In the genomic region with DNA sequence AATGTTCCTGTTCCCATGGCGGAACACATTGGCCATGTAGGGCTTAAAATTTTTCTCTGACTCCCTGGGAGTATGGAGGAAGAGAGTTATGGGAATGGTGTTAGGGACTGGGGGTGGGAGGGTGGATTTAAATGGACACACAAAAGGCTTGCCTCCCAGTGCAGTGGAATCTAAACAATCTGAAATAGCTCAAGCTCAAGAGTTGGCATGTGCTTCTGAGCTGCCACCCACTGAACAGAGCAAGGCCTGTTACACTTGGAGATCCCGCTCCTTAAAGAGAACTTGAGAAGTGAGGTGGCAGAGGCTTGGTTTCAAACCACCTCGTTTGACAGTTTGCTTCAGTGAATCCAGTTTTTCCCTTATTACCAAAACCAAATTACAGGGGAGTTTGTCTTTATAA, we compare ENCODE assay signal across 14 cellular contexts.
DNase-seq lines count a peak whose midpoint lies in the region; ATAC-seq and TF ChIP-seq lines count a peak whose summit lies in the region.
"Had no signal": no experiment of that assay in that cellular context is flagged by ENCODE, and none has a peak within 500 bp of the region (broad histone marks: within the 10 kb centered on the region; RNA-seq: fewer than 3 reads in every experiment).

No MANE protein-coding gene starts in this region.

- no peak overlapping the region for H3K14ac ChIP-seq in neuronal stem cell (ENCODE audit: low read length)

- H3K4me3 ChIP-seq in hepatocyte: no peak overlapping the region
- no peak overlapping the region for H3K4me3 ChIP-seq in sigmoid colon
- no peak overlapping the region for H3K4me3 ChIP-seq in uterus
- no peak overlapping the region for H3K4me3 ChIP-seq in neuronal stem cell (ENCODE audit: low read length in 2 of 2)
- H3K4me3 ChIP-seq: body of pancreas had no signal

- H3K4ac ChIP-seq in neuronal stem cell (ENCODE audit: low read length): no peak overlapping the region

- H3K18ac ChIP-seq in neuronal stem cell (ENCODE audit: low read length): no peak overlapping the region

- H3K4me1 ChIP-seq in hepatocyte (ENCODE audit: insufficient read depth) (peaks cover 48% of the 10 kb centered on the region), sigmoid colon (peaks cover 0 to 45% (median 32%) of the 10 kb centered on the region in 4 donors), uterus (no peaks in the 10 kb centered on the region), neuronal stem cell (ENCODE audit: control insufficient read depth in 2 of 2, insufficient read depth in 1 of 2, low read depth in 1 of 2, low read length in 2 of 2) (peaks cover 7 to 11% of the 10 kb centered on the region in 2 donors)

- H3K27me3 Mint-ChIP-seq in activated T-cell treated with anti-CD3 and anti-CD28 coated beads, Interleukin-2, amount 50 U/mL, for 4 hours (ENCODE audit: low read depth): peaks cover 20% of the 10 kb centered on the region

- no peak overlapping the region for H2AK5ac ChIP-seq in neuronal stem cell (ENCODE audit: low read depth, low read length)

- H3K27me3 ChIP-seq in hepatocyte (no peaks in the 10 kb centered on the region), sigmoid colon (no peaks in the 10 kb centered on the region), uterus (no peaks in the 10 kb centered on the region), neuronal stem cell (ENCODE audit: control insufficient read depth in 3 of 3, insufficient read depth in 3 of 3, low read depth in 1 of 3, low read length in 3 of 3) (no peaks in the 10 kb centered on the region)
- H3K27me3 ChIP-seq: body of pancreas had no signal

- H2AFZ ChIP-seq in hepatocyte (no peak overlapping the region), neuronal stem cell (ENCODE audit: low read length) (no peak overlapping the region)

- DNase-seq in GM03348 (ENCODE audit: low spot score) (peak; percentile 28), astrocyte of the hippocampus (ENCODE audit: low read depth, low spot score) (peak; percentile 83), hepatocyte (ENCODE audit: low spot score) (no peak), sigmoid colon (no peak), uterus (no peak), neuronal stem cell (ENCODE audit: low spot score) (no peak), DMS153 (lab: John Stamatoyannopoulos, UW) (no peak)
- DNase-seq in activated T-cell treated with anti-CD3 and anti-CD28 coated beads, Interleukin-2, amount 50 U/mL, for 4 hours: no peak
- DNase-seq: activated CD8-positive, alpha-beta memory T cell treated with anti-CD3 and anti-CD28 coated beads for 24 hours; activated effector memory CD4-positive, alpha-beta T cell treated with Interleukin-2 at 50 U/mL for 16 hours; body of pancreas; MM.1S; SHP77 treated with DMSO at 0.1 percent for 48 hours; substantia nigra had no signal

- H3K9me3 Mint-ChIP-seq in activated T-cell treated with anti-CD3 and anti-CD28 coated beads, Interleukin-2, amount 50 U/mL, for 4 hours: no peaks in the 10 kb centered on the region

- no peak for TF ChIP-seq CTCF in hepatocyte (IDR thresholded peaks at IDR 0.05; ENCODE audit: poor library complexity)
- TF ChIP-seq CTCF in sigmoid colon (IDR thresholded peaks at IDR 0.05): no peak
- TF ChIP-seq CTCF in uterus (IDR thresholded peaks at IDR 0.05): no peak

- intact Hi-C loops in sigmoid colon (cut with DNase I) (no loop called here), uterus (cut with DNase I; ENCODE audit: low total_unique reads) (no loop called here)

- TF ChIP-seq POLR2A in sigmoid colon (IDR thresholded peaks at IDR 0.05): no peak
- no peak for TF ChIP-seq POLR2A in uterus (IDR thresholded peaks at IDR 0.05)

- H3K36me3 ChIP-seq in hepatocyte (replicated peaks; ENCODE audit: insufficient read depth, low read depth) (no peaks in the 10 kb centered on the region), sigmoid colon (peaks cover 0 to 7% (median 0%) of the 10 kb centered on the region in 4 donors), uterus (no peaks in the 10 kb centered on the region), neuronal stem cell (replicated peaks in 1 of 2; ENCODE audit: control insufficient read depth in 2 of 2, insufficient read depth in 2 of 2, low read length in 2 of 2) (peaks cover 11 to 95% of the 10 kb centered on the region in 2 donors)

- H2BK5ac ChIP-seq in neuronal stem cell (ENCODE audit: low read length): no peak overlapping the region

- no peak overlapping the region for H4K91ac ChIP-seq in neuronal stem cell (ENCODE audit: low read depth, low read length, poor library complexity)

- H3K9ac ChIP-seq in neuronal stem cell (ENCODE audit: low read depth, low read length, poor library complexity): no peak overlapping the region

- peaks cover 2% of the 10 kb centered on the region for H3K4me1 Mint-ChIP-seq in activated T-cell treated with anti-CD3 and anti-CD28 coated beads, Interleukin-2, amount 50 U/mL, for 4 hours (ENCODE audit: low read depth)

- TF ChIP-seq EP300 in sigmoid colon (IDR thresholded peaks at IDR 0.05): no peak

- peaks cover 71% of the 10 kb centered on the region for H3K79me2 ChIP-seq in hepatocyte

- no peak overlapping the region for H2BK15ac ChIP-seq in neuronal stem cell (ENCODE audit: low read length)

- H3K9me2 ChIP-seq in hepatocyte (replicated peaks; ENCODE audit: insufficient read depth): no peaks in the 10 kb centered on the region

- no peak overlapping the region for H4K8ac ChIP-seq in neuronal stem cell (ENCODE audit: low read depth, low read length)

- no peak overlapping the region for H3K23ac ChIP-seq in neuronal stem cell (ENCODE audit: low read depth, low read length, poor library complexity)

- 78% methylated on average over 3 of the region's 3 CpGs for WGBS in hepatocyte (ENCODE audit: low lambda C conversion rate, missing lambda C conversion rate)
- WGBS in sigmoid colon, 2 donors: 72 to 73% methylated on average over 3 of the region's 3 CpGs
- WGBS in neuronal stem cell (ENCODE audit: extremely low coverage in 2 of 2, insufficient read length in 2 of 2, insufficient replicate concordance in 1 of 2), 2 donors: no CpG with 5 or more reads among the region's 3 CpGs

- H2BK120ac ChIP-seq in neuronal stem cell (ENCODE audit: low read depth, low read length): no peak overlapping the region

- H3K79me1 ChIP-seq in neuronal stem cell (ENCODE audit: low read depth, low read length): no peaks in the 10 kb centered on the region

- no peaks in the 10 kb centered on the region for H4K20me1 ChIP-seq in hepatocyte (ENCODE audit: insufficient read depth, poor library complexity, severe bottlenecking)

- H3K4me3 Mint-ChIP-seq in activated T-cell treated with anti-CD3 and anti-CD28 coated beads, Interleukin-2, amount 50 U/mL, for 4 hours: no peak overlapping the region

- no peak for ATAC-seq in activated T-cell treated with anti-CD3 and anti-CD28 coated beads, Interleukin-2, amount 50 U/mL, for 4 hours
- ATAC-seq: body of pancreas had no signal

- no peaks in the 10 kb centered on the region for H3K9me3 ChIP-seq in hepatocyte (ENCODE audit: low read depth)
- no peaks in the 10 kb centered on the region for H3K9me3 ChIP-seq in sigmoid colon
- H3K9me3 ChIP-seq in uterus: no peaks in the 10 kb centered on the region
- peaks cover 0 to 9% of the 10 kb centered on the region in 2 donors for H3K9me3 ChIP-seq in neuronal stem cell (replicated peaks in 1 of 2; ENCODE audit: control insufficient read depth in 2 of 2, insufficient read depth in 1 of 2, low read depth in 1 of 2, low read length in 2 of 2)
- H3K9me3 ChIP-seq: body of pancreas had no signal

- H3K4me2 ChIP-seq in hepatocyte: peak overlapping the region; percentile 2
- H3K4me2 ChIP-seq in neuronal stem cell (ENCODE audit: insufficient read depth, low read length, poor library complexity, severe bottlenecking): no peak overlapping the region

- H3K27ac ChIP-seq in hepatocyte (peak overlapping the region; percentile 97), sigmoid colon (peak overlapping the region; percentile 61 to 76 (median 74)), uterus (no peak overlapping the region), neuronal stem cell (replicated peaks; ENCODE audit: low read length) (no peak overlapping the region)
- H3K27ac ChIP-seq: body of pancreas had no signal

- no peaks in the 10 kb centered on the region for H3K36me3 Mint-ChIP-seq in activated T-cell treated with anti-CD3 and anti-CD28 coated beads, Interleukin-2, amount 50 U/mL, for 4 hours (ENCODE audit: insufficient read depth)

- H2BK12ac ChIP-seq in neuronal stem cell (ENCODE audit: low read length): no peak overlapping the region

Comparison
In these comparisons a context has a peak if more than half of its experiments do, and no peak if none do; other contexts are left out.
1. DNase-seq: peak in GM03348 (single experiment) and astrocyte of the hippocampus (single experiment); none in hepatocyte (single experiment), sigmoid colon (single experiment), activated T-cell treated with anti-CD3 and anti-CD28 coated beads, Interleukin-2, amount 50 U/mL, for 4 hours (single experiment), uterus (0 of 2), neuronal stem cell (single experiment) and DMS153 (single experiment).
2. H3K27ac ChIP-seq: peak in hepatocyte (single experiment) and sigmoid colon (4 of 4); none in uterus (0 of 2) and neuronal stem cell (single experiment).